In the genomic region with DNA sequence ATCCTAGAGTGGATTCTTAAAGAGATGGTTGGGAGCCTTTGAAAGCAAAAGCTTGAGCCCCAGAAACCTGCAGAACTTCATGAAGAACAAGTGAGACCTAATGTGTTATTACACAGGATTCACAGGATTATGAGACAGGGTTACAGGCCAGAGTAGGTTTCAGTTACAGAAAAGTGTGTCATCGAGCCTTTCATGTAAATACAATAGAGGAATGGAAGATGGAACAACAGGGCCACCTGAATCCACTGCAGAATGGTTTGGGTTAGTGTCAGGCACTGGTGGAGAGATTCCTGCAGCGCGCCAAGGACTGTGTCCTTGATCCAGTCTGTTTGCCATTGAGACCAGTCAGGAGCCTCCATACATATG, we compare ENCODE assay signal across 23 cellular contexts.
DNase-seq lines count a peak whose midpoint lies in the region; ATAC-seq, FAIRE-seq and TF ChIP-seq lines count a peak whose summit lies in the region.
"Had no signal": no experiment of that assay in that cellular context is flagged by ENCODE, and none has a peak within 500 bp of the region (broad histone marks: within the 10 kb centered on the region; RNA-seq: fewer than 3 reads in every experiment).

No MANE protein-coding gene starts in this region.

- H3K27ac Mint-ChIP-seq in activated T-cell treated with anti-CD3 and anti-CD28 coated beads, Interleukin-2, amount 50 U/mL, for 24 hours: peak overlapping the region; percentile 76
- H3K27ac Mint-ChIP-seq in HFFc6 (peak overlapping the region; percentile 72), astrocyte (ENCODE audit: unreplicated experiment) (no peak overlapping the region)
- peak overlapping the region; percentile 13 for H3K27ac Mint-ChIP-seq in stimulated activated effector memory CD8-positive, alpha-beta T cell treated with anti-CD3 and anti-CD28 coated beads, Interleukin-12 subunit alpha, Interleukin-12 subunit beta, amount 100 ng/mL, for 72 hours
- H3K27ac Mint-ChIP-seq: activated B cell treated with CpG ODN at 0.5 μM for 24 hours, progenitor cell of endocrine pancreas had no signal

- FAIRE-seq in astrocyte (lab: Jason Lieb, UNC): no peak
- FAIRE-seq: HepG2 had no signal

- no peak overlapping the region for H2AFZ ChIP-seq in astrocyte (ENCODE audit: low read depth, low read length)

- H3K4me3 Mint-ChIP-seq in activated T-cell treated with anti-CD3 and anti-CD28 coated beads, Interleukin-2, amount 50 U/mL, for 24 hours: no peak overlapping the region
- H3K4me3 Mint-ChIP-seq in HFFc6 (no peak overlapping the region), astrocyte (ENCODE audit: unreplicated experiment) (no peak overlapping the region)
- no peak overlapping the region for H3K4me3 Mint-ChIP-seq in stimulated activated effector memory CD8-positive, alpha-beta T cell treated with anti-CD3 and anti-CD28 coated beads, Interleukin-12 subunit alpha, Interleukin-12 subunit beta, amount 100 ng/mL, for 72 hours
- H3K4me3 Mint-ChIP-seq: activated B cell treated with CpG ODN at 0.5 μM for 24 hours; central memory CD8-positive, alpha-beta T cell had no signal

- DNase-seq in activated T-cell treated with anti-CD3 and anti-CD28 coated beads, Interleukin-2, amount 50 U/mL, for 24 hours: no peak
- no peak for DNase-seq in activated T-cell treated with anti-CD3 and anti-CD28 coated beads, Interleukin-2, amount 50 U/mL, for 48 hours
- DNase-seq in HFFc6 (no peak), astrocyte (ENCODE audit: low read depth) (no peak), NCI-H524 treated with DMSO at 0.1 percent for 48 hours (lab: John Stamatoyannopoulos, UW) (no peak), GM20000 (ENCODE audit: low spot score) (no peak)
- DNase-seq in stimulated activated effector memory CD8-positive, alpha-beta T cell treated with anti-CD3 and anti-CD28 coated beads, Interleukin-12 subunit alpha, Interleukin-12 subunit beta, amount 100 ng/mL, for 72 hours (ENCODE audit: low spot score in 2 of 2): no peak
- DNase-seq: ACHN; activated B cell treated with CpG ODN at 0.5 μM for 24 hours; activated CD4-positive, alpha-beta T cell treated with anti-CD3 and anti-CD28 coated beads, Interleukin-2, amount 50 U/mL, for 48 hours; activated naive CD4-positive, alpha-beta T cell; dorsolateral prefrontal cortex; glutamatergic neuron; NCI-H1092 treated with DMSO at 0.1 percent for 48 hours; NCI-H2029; NCI-H226; T-helper 9 cell; trophoblast cell had no signal

- no peaks in the 10 kb centered on the region for H3K9me3 ChIP-seq in astrocyte (ENCODE audit: insufficient read depth, low read depth, low read length)
- H3K9me3 ChIP-seq: BLaER1 had no signal

- no peaks in the 10 kb centered on the region for H3K9me3 Mint-ChIP-seq in activated T-cell treated with anti-CD3 and anti-CD28 coated beads, Interleukin-2, amount 50 U/mL, for 24 hours
- H3K9me3 Mint-ChIP-seq in HFFc6 (no peaks in the 10 kb centered on the region), astrocyte (ENCODE audit: unreplicated experiment) (no peaks in the 10 kb centered on the region)
- H3K9me3 Mint-ChIP-seq in stimulated activated effector memory CD8-positive, alpha-beta T cell treated with anti-CD3 and anti-CD28 coated beads, Interleukin-12 subunit alpha, Interleukin-12 subunit beta, amount 100 ng/mL, for 72 hours: no peaks in the 10 kb centered on the region
- H3K9me3 Mint-ChIP-seq: activated B cell treated with CpG ODN at 0.5 μM for 24 hours; central memory CD8-positive, alpha-beta T cell had no signal

- H3K27me3 ChIP-seq in astrocyte (ENCODE audit: insufficient read depth, low read length): no peaks in the 10 kb centered on the region
- H3K27me3 ChIP-seq: BLaER1, dorsolateral prefrontal cortex had no signal

- H3K79me2 ChIP-seq in astrocyte (ENCODE audit: insufficient read depth, low read length): no peaks in the 10 kb centered on the region

- H3K4me3 ChIP-seq in astrocyte (ENCODE audit: insufficient read depth, low read depth, low read length): no peak overlapping the region
- H3K4me3 ChIP-seq: BLaER1, dorsolateral prefrontal cortex had no signal

- H4K20me1 ChIP-seq in astrocyte (ENCODE audit: insufficient read depth, low read length): no peaks in the 10 kb centered on the region

- peak overlapping the region; percentile 38 for H3K4me2 ChIP-seq in astrocyte (ENCODE audit: low read length)
- H3K4me2 ChIP-seq: BLaER1 had no signal

- H3K9ac ChIP-seq in astrocyte (ENCODE audit: low read length): no peak overlapping the region
- H3K9ac ChIP-seq: BLaER1 had no signal

- peak overlapping the region; percentile 27 for H3K27ac ChIP-seq in astrocyte (ENCODE audit: low read depth, low read length)
- H3K27ac ChIP-seq: BLaER1 had no signal

- H3K4me1 Mint-ChIP-seq in activated T-cell treated with anti-CD3 and anti-CD28 coated beads, Interleukin-2, amount 50 U/mL, for 24 hours (ENCODE audit: low read depth): peaks cover 56% of the 10 kb centered on the region
- H3K4me1 Mint-ChIP-seq in HFFc6 (ENCODE audit: low read depth) (peaks cover 47% of the 10 kb centered on the region), astrocyte (ENCODE audit: low read depth, unreplicated experiment) (peaks cover 17% of the 10 kb centered on the region)
- peaks cover 39% of the 10 kb centered on the region for H3K4me1 Mint-ChIP-seq in stimulated activated effector memory CD8-positive, alpha-beta T cell treated with anti-CD3 and anti-CD28 coated beads, Interleukin-12 subunit alpha, Interleukin-12 subunit beta, amount 100 ng/mL, for 72 hours
- H3K4me1 Mint-ChIP-seq: activated B cell treated with CpG ODN at 0.5 μM for 24 hours had no signal

- H3K4me1 ChIP-seq in astrocyte (ENCODE audit: insufficient read depth, low read length): peaks cover 16% of the 10 kb centered on the region
- H3K4me1 ChIP-seq: BLaER1 had no signal

- H3K27me3 Mint-ChIP-seq in activated T-cell treated with anti-CD3 and anti-CD28 coated beads, Interleukin-2, amount 50 U/mL, for 24 hours: no peaks in the 10 kb centered on the region
- H3K27me3 Mint-ChIP-seq in HFFc6 (ENCODE audit: insufficient read depth): no peaks in the 10 kb centered on the region; the same call in 1 of the 2 replicates
- H3K27me3 Mint-ChIP-seq in astrocyte (ENCODE audit: low read depth, unreplicated experiment): no peaks in the 10 kb centered on the region
- H3K27me3 Mint-ChIP-seq: activated B cell treated with CpG ODN at 0.5 μM for 24 hours; central memory CD8-positive, alpha-beta T cell had no signal

- peaks cover 98% of the 10 kb centered on the region for H3K36me3 Mint-ChIP-seq in activated T-cell treated with anti-CD3 and anti-CD28 coated beads, Interleukin-2, amount 50 U/mL, for 24 hours (ENCODE audit: low read depth)
- H3K36me3 Mint-ChIP-seq in HFFc6 (ENCODE audit: low read depth): peaks cover 39% of the 10 kb centered on the region
- peaks cover 26% of the 10 kb centered on the region for H3K36me3 Mint-ChIP-seq in astrocyte (ENCODE audit: low read depth, unreplicated experiment)
- H3K36me3 Mint-ChIP-seq in stimulated activated effector memory CD8-positive, alpha-beta T cell treated with anti-CD3 and anti-CD28 coated beads, Interleukin-12 subunit alpha, Interleukin-12 subunit beta, amount 100 ng/mL, for 72 hours: peaks cover 80% of the 10 kb centered on the region

- no peak for ATAC-seq in stimulated activated effector memory CD8-positive, alpha-beta T cell treated with anti-CD3 and anti-CD28 coated beads, Interleukin-12 subunit alpha, Interleukin-12 subunit beta, amount 100 ng/mL, for 72 hours
- ATAC-seq in HG03039 (IDR thresholded peaks at IDR 0.05; ENCODE audit: unreplicated experiment): no peak
- ATAC-seq: HepG2 had no signal

- peaks cover 9% of the 10 kb centered on the region for H3K36me3 ChIP-seq in astrocyte (ENCODE audit: insufficient read depth, low read length)

- TF ChIP-seq CTCF in HFFc6 (IDR thresholded peaks at IDR 0.05): no peak
- TF ChIP-seq CTCF in astrocyte (IDR thresholded peaks at IDR 0.05; ENCODE audit: insufficient read depth, low read depth, low read length): no peak
- no peak for TF ChIP-seq CTCF in GM20000 (IDR thresholded peaks at IDR 0.05; ENCODE audit: extremely low read depth, missing control alignments)
